In genomic region chr3:183635107-183635430, GRCh38 we compare ENCODE assay signal across 7 cellular contexts. TPM values are rescaled to one million over a fixed set of nuclear protein-coding genes. Genes with fewer than 3 reads are reported as not detected.
DNase-seq lines count a peak whose midpoint lies in the region; ATAC-seq and TF ChIP-seq lines count a peak whose summit lies in the region.

No MANE protein-coding gene starts in this region.

- 2% methylated on average over 9 of the region's 9 CpGs for WGBS in right cardiac atrium
- 4% methylated on average over 9 of the region's 9 CpGs for WGBS in smooth muscle cell (ENCODE audit: low lambda C conversion rate)

- peak; percentile 74 for DNase-seq in GM23338 (ENCODE audit: low spot score)
- DNase-seq in right cardiac atrium = no peak
- no peak for DNase-seq in smooth muscle cell (lab: John Stamatoyannopoulos, UW; ENCODE audit: unreplicated experiment)
- DNase-seq in dermis blood vessel endothelial cell = no peak
- no peak for DNase-seq in RPMI8226

- H3K36me3 Mint-ChIP-seq in GM23338 (ENCODE audit: low read depth) = no peaks in the 10 kb centered on the region; the same call in 2 of the 3 replicates

- H3K9me2 ChIP-seq in GM23338 (ENCODE audit: insufficient read depth) = no peaks in the 10 kb centered on the region
- no peaks in the 10 kb centered on the region for H3K9me2 ChIP-seq in SU-DHL-6 (replicated peaks; ENCODE audit: insufficient read depth, low read length)

- H3K4me3 Mint-ChIP-seq in GM23338 = peak overlapping the region; percentile 85

- peak; percentile 1; the same call in 2 of the 3 replicates for ATAC-seq in GM23338
- ATAC-seq in right cardiac atrium = no peak
- no peak for ATAC-seq in GM21786 (IDR thresholded peaks at IDR 0.05; ENCODE audit: unreplicated experiment)

- H3K27me3 ChIP-seq in GM23338 (ENCODE audit: insufficient read depth) = no peaks in the 10 kb centered on the region
- no peaks in the 10 kb centered on the region for H3K27me3 ChIP-seq in SU-DHL-6 (ENCODE audit: low read length)
- no peaks in the 10 kb centered on the region for H3K27me3 ChIP-seq in right cardiac atrium (ENCODE audit: control insufficient read depth, insufficient read depth)
- H3K27me3 ChIP-seq in smooth muscle cell (ENCODE audit: low read depth) = no peaks in the 10 kb centered on the region

- H3K9me3 ChIP-seq in SU-DHL-6 (ENCODE audit: insufficient read depth, low read length) (no peaks in the 10 kb centered on the region), right cardiac atrium (ENCODE audit: control insufficient read depth, low read length) (no peaks in the 10 kb centered on the region), smooth muscle cell (replicated peaks; ENCODE audit: low read depth) (no peaks in the 10 kb centered on the region)

- no peaks in the 10 kb centered on the region for H3K9me3 Mint-ChIP-seq in GM23338

- H3K4me2 ChIP-seq in GM23338 (peak overlapping the region; percentile 92), SU-DHL-6 (ENCODE audit: low read depth, low read length, poor library complexity, severe bottlenecking) (peak overlapping the region; percentile 90), smooth muscle cell (peak overlapping the region; percentile 86)

- no peak for TF ChIP-seq CTCF in GM23338 (conservative IDR thresholded peaks at IDR 0.05; ENCODE audit: low read depth in 2 of 2)
- TF ChIP-seq CTCF in SU-DHL-6 (IDR thresholded peaks at IDR 0.05; ENCODE audit: insufficient read depth, low read length, poor library complexity, severe bottlenecking) = no peak
- no peak for TF ChIP-seq CTCF in smooth muscle cell (IDR thresholded peaks at IDR 0.05; ENCODE audit: borderline replicate concordance, insufficient read depth, poor library complexity, severe bottlenecking)

- H3K79me2 ChIP-seq in GM23338 (replicated peaks; ENCODE audit: insufficient read depth) (peaks cover 23% of the 10 kb centered on the region), SU-DHL-6 (ENCODE audit: insufficient read depth, low read length) (peaks cover 14% of the 10 kb centered on the region), smooth muscle cell (ENCODE audit: low read depth) (peaks cover 32% of the 10 kb centered on the region)

- no peaks in the 10 kb centered on the region for H3K36me3 ChIP-seq in GM23338 (ENCODE audit: insufficient read depth)
- H3K36me3 ChIP-seq in SU-DHL-6 (ENCODE audit: low read length) = no peaks in the 10 kb centered on the region
- no peaks in the 10 kb centered on the region for H3K36me3 ChIP-seq in smooth muscle cell (ENCODE audit: low read depth)

- H3K4me1 Mint-ChIP-seq in GM23338 = peaks cover 8% of the 10 kb centered on the region; the same call in 2 of the 3 replicates

- H3K27ac Mint-ChIP-seq in GM23338 = peak overlapping the region; percentile 87

- intact Hi-C loops in right cardiac atrium (cut with DNase I) = no loop called here

- H3K27me3 Mint-ChIP-seq in GM23338 (ENCODE audit: insufficient read depth, low read depth, poor library complexity) = peaks cover 4% of the 10 kb centered on the region

- H3K27ac ChIP-seq in GM23338 (ENCODE audit: low read depth) = no peak overlapping the region; the same call in 1 of the 2 replicates
- H3K27ac ChIP-seq in SU-DHL-6 (ENCODE audit: low read depth, low read length) = no peak overlapping the region
- H3K27ac ChIP-seq in right cardiac atrium (ENCODE audit: low read length) = peak overlapping the region; percentile 71
- peak overlapping the region; percentile 98 for H3K27ac ChIP-seq in smooth muscle cell (ENCODE audit: low read depth)

- H3K4me3 ChIP-seq in GM23338 = peak overlapping the region; percentile 77
- H3K4me3 ChIP-seq in SU-DHL-6 (ENCODE audit: insufficient read depth, low read length, poor library complexity, severe bottlenecking) = peak overlapping the region; percentile 78
- peak overlapping the region; percentile 90 for H3K4me3 ChIP-seq in right cardiac atrium (ENCODE audit: low read length)
- H3K4me3 ChIP-seq in smooth muscle cell = peak overlapping the region; percentile 96

- H3K9ac ChIP-seq in SU-DHL-6 (ENCODE audit: low read length) = peak overlapping the region; percentile 70
- peak overlapping the region; percentile 98 for H3K9ac ChIP-seq in smooth muscle cell (ENCODE audit: low read depth)

- H3K4me1 ChIP-seq in GM23338 (ENCODE audit: insufficient read depth) (peaks cover 3% of the 10 kb centered on the region; the same call in 1 of the 2 replicates), right cardiac atrium (ENCODE audit: control insufficient read depth, insufficient read depth, low read length) (peaks cover 1% of the 10 kb centered on the region), smooth muscle cell (ENCODE audit: low read depth) (peaks cover 5% of the 10 kb centered on the region)

- H3F3A ChIP-seq in GM23338 (replicated peaks; ENCODE audit: low read depth) (no peaks in the 10 kb centered on the region), SU-DHL-6 (ENCODE audit: insufficient read depth) (peaks cover 7% of the 10 kb centered on the region), smooth muscle cell (ENCODE audit: low read depth) (peaks cover 5% of the 10 kb centered on the region)

- H4K20me1 ChIP-seq in GM23338 (replicated peaks; ENCODE audit: insufficient read depth) (no peaks in the 10 kb centered on the region; the same call in 1 of the 2 replicates), SU-DHL-6 (ENCODE audit: low read depth, low read length) (no peaks in the 10 kb centered on the region), smooth muscle cell (ENCODE audit: low read depth) (peaks cover 32% of the 10 kb centered on the region)

- H2AFZ ChIP-seq in GM23338 (peak overlapping the region; percentile 80), SU-DHL-6 (ENCODE audit: low read depth, low read length, severe bottlenecking) (peak overlapping the region; percentile 92), smooth muscle cell (ENCODE audit: low read depth) (peak overlapping the region; percentile 94)

TF ChIP-seq in GM23338, 12 proteins besides CTCF, POLR2A, EP300 and RAD21:
- TF ChIP-seq ZNF114 (CRISPR knock-in tag; IDR thresholded peaks at IDR 0.05) (no peak), EZH2phosphoT487 (IDR thresholded peaks at IDR 0.05; ENCODE audit: unreplicated experiment) (no peak), JUNB (IDR thresholded peaks at IDR 0.05; ENCODE audit: unreplicated experiment) (no peak)
TF ChIP-seq in GM23338: peak in this region for 0.

RNA-seq across cellular contexts. Expression of gene KLHL24, which starts 0.4 kb away (rescaled TPM):
- 31.8 and 51.0 TPM in 2 replicates for total RNA-seq in GM23338 (2014; rRNA removed; shearing (Covaris generic))
- polyA plus RNA-seq in GM23338 (2016; fragmentation: Nextera tagmentation; extraction: Ambion mirVana) (5.9 and 8.2 TPM in 2 replicates), right cardiac atrium (44.4 TPM), smooth muscle cell (11.0 and 15.6 TPM in 2 replicates)
- total RNA-seq in right cardiac atrium (100 to 1,000 TPM; 105 to 179 (median 160) TPM), smooth muscle cell (71.5 and 103 TPM in 2 replicates), dermis blood vessel endothelial cell (102 and 139 TPM in 2 replicates)

Comparison
In these comparisons a context has a peak if more than half of its experiments do, and no peak if none do; other contexts are left out.
1. H3K27ac ChIP-seq: peak in right cardiac atrium (single experiment) and smooth muscle cell (single experiment); none in GM23338 (single experiment) and SU-DHL-6 (single experiment).
2. Peak in every context shown above with its lines, with median percentiles within 50 percentile points of each other: H2AFZ ChIP-seq, H3K4me2 ChIP-seq and H3K4me3 ChIP-seq.